In the genomic region with DNA sequence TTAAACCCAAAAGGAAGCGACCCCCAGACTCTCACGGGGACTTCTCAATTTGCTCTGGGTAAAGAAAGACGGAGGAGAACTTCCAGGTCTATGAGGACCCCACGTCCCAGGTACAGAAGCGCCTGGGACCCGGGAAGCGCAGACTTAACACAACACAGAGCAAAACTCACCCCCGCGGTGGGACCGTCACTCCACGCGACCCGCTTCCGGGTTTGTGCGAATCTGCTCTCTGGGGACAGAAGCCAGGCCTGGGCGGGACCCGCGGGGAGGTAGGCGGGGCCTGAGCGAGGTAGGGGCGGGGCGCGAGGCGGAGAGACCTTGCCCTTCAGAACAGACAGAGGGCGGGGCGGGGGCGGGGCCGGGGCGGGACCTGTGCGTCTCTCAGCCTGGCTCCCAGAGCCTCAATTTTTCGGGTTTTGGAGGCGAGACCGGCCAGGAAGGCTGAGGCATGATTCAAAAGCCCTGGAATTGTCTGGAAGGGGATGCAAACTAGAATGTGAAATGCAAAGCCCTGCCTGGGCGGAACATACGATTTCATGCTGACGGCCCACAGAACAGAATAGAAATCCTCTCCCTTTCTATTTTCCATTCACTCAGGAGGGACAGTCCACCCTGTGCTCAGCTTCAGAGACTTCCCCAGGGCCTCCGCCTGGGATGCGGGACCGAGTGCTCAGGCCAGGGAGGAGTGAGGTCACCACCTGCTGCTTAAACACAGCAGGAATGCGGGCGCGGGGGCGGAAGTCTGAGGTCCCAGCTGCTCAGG, we compare ENCODE assay signal across 8 cellular contexts. TPM values are rescaled to one million over a fixed set of nuclear protein-coding genes. Genes with fewer than 3 reads are reported as not detected.
A peak's percentile ranks its signal among the peaks of the same experiment; 100 is the strongest.
DNase-seq lines count a peak whose midpoint lies in the region; ATAC-seq and TF ChIP-seq lines count a peak whose summit lies in the region.

No MANE protein-coding gene starts in this region.

- peaks cover 21% of the 10 kb centered on the region for H3K36me3 Mint-ChIP-seq in neural progenitor cell

- peaks cover 15% of the 10 kb centered on the region for H3K27me3 Mint-ChIP-seq in neural progenitor cell (ENCODE audit: insufficient read depth, low read depth)

- peak overlapping the region; percentile 90 for H3K4me3 Mint-ChIP-seq in neural progenitor cell

- H3K27ac Mint-ChIP-seq in neural progenitor cell: no peak overlapping the region

- TF ChIP-seq CTCF in fibroblast of villous mesenchyme (IDR thresholded peaks at IDR 0.05; ENCODE audit: insufficient read depth, low read depth, low read length): no peak
- no peak for TF ChIP-seq CTCF in neural progenitor cell (IDR thresholded peaks at IDR 0.05)

- peaks cover 27% of the 10 kb centered on the region for H3K79me2 ChIP-seq in neural progenitor cell (ENCODE audit: low read depth)

- H3K36me3 ChIP-seq in HUES48 (ENCODE audit: control insufficient read depth, insufficient read depth, low read length): no peaks in the 10 kb centered on the region
- no peaks in the 10 kb centered on the region for H3K36me3 ChIP-seq in neural progenitor cell
- H3K36me3 ChIP-seq in stomach smooth muscle (ENCODE audit: control insufficient read depth in 2 of 2, insufficient read depth in 2 of 2, low read length in 2 of 2): no peaks in the 10 kb centered on the region

- H3K27ac ChIP-seq in HUES48 (ENCODE audit: low read depth, low read length) (peak overlapping the region; percentile 94), neural progenitor cell (no peak overlapping the region), stomach smooth muscle (ENCODE audit: low read length) (peak overlapping the region; percentile 66)

- H3K9ac ChIP-seq in HUES48 (ENCODE audit: low read depth, low read length) (peak overlapping the region; percentile 87), neural progenitor cell (no peak overlapping the region), stomach smooth muscle (ENCODE audit: low read length in 2 of 2) (peak overlapping the region; percentile 87 to 94)

- H3K9me3 ChIP-seq in HUES48 (ENCODE audit: control insufficient read depth, insufficient read depth, low read length): no peaks in the 10 kb centered on the region
- H3K9me3 ChIP-seq in neural progenitor cell (ENCODE audit: low read depth): no peaks in the 10 kb centered on the region
- H3K9me3 ChIP-seq in stomach smooth muscle (ENCODE audit: control insufficient read depth in 2 of 2, low read length in 2 of 2): peaks cover 3 to 5% of the 10 kb centered on the region in 2 donors

- H3K4me2 ChIP-seq in neural progenitor cell: peak overlapping the region; percentile 79

- peaks cover 20% of the 10 kb centered on the region for H3K4me1 ChIP-seq in HUES48 (ENCODE audit: control insufficient read depth, insufficient read depth, low read length)
- H3K4me1 ChIP-seq in neural progenitor cell: peaks cover 11% of the 10 kb centered on the region
- peaks cover 7% of the 10 kb centered on the region for H3K4me1 ChIP-seq in stomach smooth muscle (ENCODE audit: control insufficient read depth, insufficient read depth, low read length)

- H3K9me3 Mint-ChIP-seq in neural progenitor cell: peaks cover 38% of the 10 kb centered on the region

- peaks cover 2% of the 10 kb centered on the region for H4K20me1 ChIP-seq in neural progenitor cell (ENCODE audit: low read depth)

- peak; percentile 85 for DNase-seq in D341Med (ENCODE audit: low spot score)
- peak; percentile 88 for DNase-seq in RPMI7951 (ENCODE audit: low read depth)
- DNase-seq in activated effector memory CD4-positive, alpha-beta T cell treated with anti-CD3 and anti-CD28 coated beads, Interleukin-2, amount 50 U/mL, for 16 hours: peak; percentile 98
- DNase-seq in fibroblast of villous mesenchyme (ENCODE audit: low read depth): peak; percentile 83
- DNase-seq in neural progenitor cell (ENCODE audit: low spot score): peak; percentile 87

- H3K27me3 ChIP-seq in HUES48 (ENCODE audit: control insufficient read depth, insufficient read depth, low read length): no peaks in the 10 kb centered on the region
- H3K27me3 ChIP-seq in neural progenitor cell: no peaks in the 10 kb centered on the region
- no peaks in the 10 kb centered on the region for H3K27me3 ChIP-seq in stomach smooth muscle (ENCODE audit: control insufficient read depth in 1 of 2, insufficient read depth in 2 of 2, low read length in 2 of 2)

- H2AFZ ChIP-seq in neural progenitor cell (replicated peaks): peak overlapping the region; percentile 98

- peak; percentile 99 for ATAC-seq in GM21381 (IDR thresholded peaks at IDR 0.05; ENCODE audit: unreplicated experiment)

- peak overlapping the region; percentile 98 for H3K4me3 ChIP-seq in HUES48 (ENCODE audit: low read depth, low read length)
- peak overlapping the region; percentile 92 for H3K4me3 ChIP-seq in fibroblast of villous mesenchyme (ENCODE audit: low read depth, low read length)
- peak overlapping the region; percentile 98 for H3K4me3 ChIP-seq in neural progenitor cell
- H3K4me3 ChIP-seq in stomach smooth muscle (ENCODE audit: low read length in 2 of 2): peak overlapping the region; percentile 81 to 94

- H3F3A ChIP-seq in neural progenitor cell (ENCODE audit: low read depth): peaks cover 54% of the 10 kb centered on the region

- H3K4me1 Mint-ChIP-seq in neural progenitor cell: peaks cover 10% of the 10 kb centered on the region

RNA-seq across cellular contexts. Expression of gene ZNF888, which starts 19.3 kb away (rescaled TPM):
- total RNA-seq in RPMI7951 (2014; rRNA removed; shearing (Covaris generic)): 4.6 and 5.6 TPM in 2 replicates
- total RNA-seq in fibroblast of villous mesenchyme: 1.9 and 4.7 TPM in 2 replicates
- total RNA-seq in neural progenitor cell (ENCODE audit: low replicate concordance): 8.9 and 11.6 TPM in 2 replicates

RNA-seq across cellular contexts. Expression of gene ZNF816, which starts 20.1 kb away (rescaled TPM):
- 11.4 and 16.4 TPM in 2 replicates for total RNA-seq in RPMI7951 (2014; rRNA removed; shearing (Covaris generic))
- total RNA-seq in fibroblast of villous mesenchyme (4.5 and 11.7 TPM in 2 replicates), neural progenitor cell (ENCODE audit: low replicate concordance) (22.9 and 27.7 TPM in 2 replicates)

RNA-seq across cellular contexts. Expression of gene ZNF320, which starts 45.1 kb away (rescaled TPM):
- total RNA-seq in RPMI7951 (2014; rRNA removed; shearing (Covaris generic)): 2.3 and 9.4 TPM in 2 replicates
- total RNA-seq in fibroblast of villous mesenchyme (6.4 and 18.6 TPM in 2 replicates), neural progenitor cell (ENCODE audit: low replicate concordance) (30.1 and 35.5 TPM in 2 replicates)
